ENCODE assay signal across 18 cellular contexts in genomic region chr3:169636928-169637327, GRCh38. TPM values are rescaled to one million over a fixed set of nuclear protein-coding genes. Genes with fewer than 3 reads are reported as not detected.
DNase-seq lines count a peak whose midpoint lies in the region; ATAC-seq and TF ChIP-seq lines count a peak whose summit lies in the region.
"Had no signal": no experiment of that assay in that cellular context is flagged by ENCODE, and none has a peak within 500 bp of the region (broad histone marks: within the 10 kb centered on the region; RNA-seq: fewer than 3 reads in every experiment).

No MANE protein-coding gene starts in this region.

- BruUV-seq in PC-9 (replicated peaks; lab: Mats Ljungman, UMichigan): no TSS peak

- no peaks in the 10 kb centered on the region for H3K27me3 ChIP-seq in PC-9 (ENCODE audit: insufficient read depth, low read depth)
- no peaks in the 10 kb centered on the region for H3K27me3 ChIP-seq in GM23338 (ENCODE audit: insufficient read depth)
- H3K27me3 ChIP-seq: BLaER1 had no signal

- DNase-seq in PC-9: no peak
- no peak for DNase-seq in NCI-H2171 (lab: John Stamatoyannopoulos, UW)
- no peak for DNase-seq in GM23338 (ENCODE audit: low spot score)
- no peak for DNase-seq in cerebellar cortex (ENCODE audit: low spot score)
- DNase-seq: 8988T; ACHN; BE2C; C1 segment of cervical spinal cord; CD4-positive, alpha-beta memory T cell; CD4-positive, CD25-positive, alpha-beta regulatory T cell; CD8-positive, alpha-beta memory T cell; COR-L47; DMS79 treated with DMSO at 0.1 percent for 48 hours; GF-D8 had no signal

- no peak overlapping the region for H3K27ac Mint-ChIP-seq in GM23338
- H3K27ac Mint-ChIP-seq: CD14-positive monocyte; CD4-positive, alpha-beta memory T cell; CD4-positive, CD25-positive, alpha-beta regulatory T cell; CD8-positive, alpha-beta memory T cell had no signal

- H3F3A ChIP-seq in PC-9 (ENCODE audit: insufficient read depth, low read depth) (peaks cover 10% of the 10 kb centered on the region; the same call in 1 of the 2 replicates), GM23338 (replicated peaks; ENCODE audit: low read depth) (no peaks in the 10 kb centered on the region)

- no peaks in the 10 kb centered on the region for H3K36me3 Mint-ChIP-seq in GM23338 (ENCODE audit: low read depth)
- H3K36me3 Mint-ChIP-seq: CD14-positive monocyte; CD4-positive, alpha-beta memory T cell; CD8-positive, alpha-beta memory T cell had no signal

- no peak overlapping the region for H3K4me3 Mint-ChIP-seq in GM23338
- H3K4me3 Mint-ChIP-seq: CD14-positive monocyte; CD4-positive, alpha-beta memory T cell; CD4-positive, CD25-positive, alpha-beta regulatory T cell; CD8-positive, alpha-beta memory T cell had no signal

- H3K9me3 ChIP-seq in HEK293 (ENCODE audit: control insufficient read depth, insufficient read depth, low read depth, low read length) (no peaks in the 10 kb centered on the region), PC-9 (ENCODE audit: insufficient read depth, low read depth) (no peaks in the 10 kb centered on the region)
- H3K9me3 ChIP-seq: BE2C, BLaER1 had no signal

- H3K4me3 ChIP-seq in HEK293 (ENCODE audit: low read depth, low read length) (no peak overlapping the region), PC-9 (no peak overlapping the region), GM23338 (no peak overlapping the region)
- H3K4me3 ChIP-seq: BLaER1 had no signal

- H3K4me1 ChIP-seq in HEK293 (ENCODE audit: control insufficient read depth, insufficient read depth, low read length): peaks cover 19% of the 10 kb centered on the region
- H3K4me1 ChIP-seq in PC-9 (replicated peaks; ENCODE audit: insufficient read depth): peaks cover 24% of the 10 kb centered on the region
- peaks cover 7% of the 10 kb centered on the region; the same call in 1 of the 2 replicates for H3K4me1 ChIP-seq in GM23338 (ENCODE audit: insufficient read depth)
- H3K4me1 ChIP-seq: BE2C, BLaER1 had no signal

- H3K4me2 ChIP-seq in PC-9 (0 out of 2 replicates have a peak overlapping the region, but pooled peaks have one; percentile 28), GM23338 (no peak overlapping the region)
- H3K4me2 ChIP-seq: BLaER1 had no signal

- intact Hi-C loops in PC-9 (cut with micrococcal nuclease; ENCODE audit: unreplicated experiment): no loop called here

- H3K27me3 Mint-ChIP-seq in GM23338 (ENCODE audit: insufficient read depth, low read depth, poor library complexity): peaks cover 7% of the 10 kb centered on the region

- CTCF ChIA-PET in HEK293 (lab: Yijun Ruan, JAX): no interaction called here
- CTCF ChIA-PET in PC-9 (lab: Charles Lee): no interaction called here

- peaks cover 10% of the 10 kb centered on the region; the same call in 1 of the 3 replicates for H3K4me1 Mint-ChIP-seq in GM23338
- H3K4me1 Mint-ChIP-seq: CD14-positive monocyte; CD8-positive, alpha-beta memory T cell had no signal

- no peak overlapping the region for H3K27ac ChIP-seq in HEK293 (ENCODE audit: extremely low read depth, low read depth, low read length)
- H3K27ac ChIP-seq in PC-9: no peak overlapping the region
- H3K27ac ChIP-seq in GM23338 (ENCODE audit: low read depth): no peak overlapping the region
- H3K27ac ChIP-seq: BLaER1 had no signal

- POLR2A ChIA-PET in HEK293 (lab: Yijun Ruan, JAX): no interaction called here
- POLR2A ChIA-PET in PC-9 (lab: Charles Lee; ENCODE audit: unreplicated experiment): no interaction called here

- ATAC-seq in GM23338: no peak

- H3K9me3 Mint-ChIP-seq in GM23338: no peaks in the 10 kb centered on the region

- no peaks in the 10 kb centered on the region for H3K9me2 ChIP-seq in PC-9 (ENCODE audit: insufficient read depth)
- H3K9me2 ChIP-seq in GM23338 (ENCODE audit: insufficient read depth): no peaks in the 10 kb centered on the region

- no peak overlapping the region for H2AFZ ChIP-seq in PC-9
- H2AFZ ChIP-seq in GM23338: no peak overlapping the region

- TF ChIP-seq CTCF in HEK293 (tag by site-specific recombination; IDR thresholded peaks at IDR 0.05) (no peak), PC-9 (conservative IDR thresholded peaks at IDR 0.05) (no peak), GM23338 (conservative IDR thresholded peaks at IDR 0.05; ENCODE audit: low read depth in 2 of 2) (no peak)

- H4K20me1 ChIP-seq in PC-9 (ENCODE audit: insufficient read depth): no peaks in the 10 kb centered on the region
- no peaks in the 10 kb centered on the region for H4K20me1 ChIP-seq in GM23338 (replicated peaks; ENCODE audit: insufficient read depth)
- H4K20me1 ChIP-seq: BLaER1 had no signal

- H3K36me3 ChIP-seq in HEK293 (ENCODE audit: control insufficient read depth in 2 of 2, insufficient read depth in 1 of 2, low read length in 2 of 2) (peaks cover 0 to 3% of the 10 kb centered on the region in 2 experiments; a peak in 1 of 3 replicates), PC-9 (ENCODE audit: low read depth) (no peaks in the 10 kb centered on the region), GM23338 (ENCODE audit: insufficient read depth) (no peaks in the 10 kb centered on the region)
- H3K36me3 ChIP-seq: BE2C, BLaER1 had no signal

- no peaks in the 10 kb centered on the region; the same call in 1 of the 2 replicates for H3K79me2 ChIP-seq in PC-9 (ENCODE audit: low read depth)
- H3K79me2 ChIP-seq in GM23338 (replicated peaks; ENCODE audit: insufficient read depth): no peaks in the 10 kb centered on the region

TF ChIP-seq in HEK293, 187 proteins besides CTCF, POLR2A, EP300 and RAD21 (continues in another document):
- TF ChIP-seq, protein P1, sequence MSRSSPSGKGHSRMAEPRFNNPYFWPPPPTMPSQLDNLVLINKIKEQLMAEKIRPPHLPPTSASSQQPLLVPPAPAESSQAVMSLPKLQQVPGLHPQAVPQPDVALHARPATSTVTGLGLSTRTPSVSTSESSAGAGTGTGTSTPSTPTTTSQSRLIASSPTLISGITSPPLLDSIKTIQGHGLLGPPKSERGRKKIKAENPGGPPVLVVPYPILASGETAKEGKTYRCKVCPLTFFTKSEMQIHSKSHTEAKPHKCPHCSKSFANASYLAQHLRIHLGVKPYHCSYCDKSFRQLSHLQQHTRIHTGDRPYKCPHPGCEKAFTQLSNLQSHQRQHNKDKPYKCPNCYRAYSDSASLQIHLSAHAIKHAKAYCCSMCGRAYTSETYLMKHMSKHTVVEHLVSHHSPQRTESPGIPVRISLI (tag by site-specific recombination; IDR thresholded peaks at IDR 0.05): no peak
- TF ChIP-seq ZNF600 (tag by site-specific recombination; IDR thresholded peaks at IDR 0.05): no peak
- TF ChIP-seq ZNF843 (tag by site-specific recombination; IDR thresholded peaks at IDR 0.05): no peak
- TF ChIP-seq ZBTB26 (tag by site-specific recombination; optimal IDR thresholded peaks at IDR 0.05): no peak
- no peak for TF ChIP-seq ZNF514 (tag by site-specific recombination; IDR thresholded peaks at IDR 0.05)
- no peak for TF ChIP-seq HOXC10 (CRISPR knock-in tag; IDR thresholded peaks at IDR 0.05)
- no peak for TF ChIP-seq ZNF292 (tag by site-specific recombination; IDR thresholded peaks at IDR 0.05; ENCODE audit: borderline replicate concordance, low read depth)
- TF ChIP-seq ZNF701 (tag by site-specific recombination; IDR thresholded peaks at IDR 0.05): no peak
- no peak for TF ChIP-seq ZFP69B (tag by site-specific recombination; IDR thresholded peaks at IDR 0.05)
- TF ChIP-seq ZNF544 (tag by site-specific recombination; IDR thresholded peaks at IDR 0.05): no peak

TF ChIP-seq in GM23338, 12 proteins besides CTCF, POLR2A, EP300 and RAD21 (continues in another document):
- no peak for TF ChIP-seq CREB1 (CRISPR knock-in tag; IDR thresholded peaks at IDR 0.05; ENCODE audit: low read depth)

RNA-seq across cellular contexts. Expression of gene MECOM, which starts 26.6 kb away (rescaled TPM):
- 27.3 and 38.7 TPM in 2 replicates for total RNA-seq in PC-9 (2021)
- 1.1 and 2.7 TPM in 2 replicates for total RNA-seq in GM23338 (2014; rRNA removed; shearing (Covaris generic))
- 0.14 and 0.15 TPM in 2 replicates for polyA plus RNA-seq in GM23338 (2016; fragmentation: Nextera tagmentation; extraction: Ambion mirVana)
- total RNA-seq: A673; CD4-positive, alpha-beta memory T cell; CD4-positive, CD25-positive, alpha-beta regulatory T cell; CD8-positive, alpha-beta memory T cell had no signal
- polyA plus RNA-seq: CD14-positive monocyte; CD8-positive, alpha-beta memory T cell had no signal
